In the genomic region with DNA sequence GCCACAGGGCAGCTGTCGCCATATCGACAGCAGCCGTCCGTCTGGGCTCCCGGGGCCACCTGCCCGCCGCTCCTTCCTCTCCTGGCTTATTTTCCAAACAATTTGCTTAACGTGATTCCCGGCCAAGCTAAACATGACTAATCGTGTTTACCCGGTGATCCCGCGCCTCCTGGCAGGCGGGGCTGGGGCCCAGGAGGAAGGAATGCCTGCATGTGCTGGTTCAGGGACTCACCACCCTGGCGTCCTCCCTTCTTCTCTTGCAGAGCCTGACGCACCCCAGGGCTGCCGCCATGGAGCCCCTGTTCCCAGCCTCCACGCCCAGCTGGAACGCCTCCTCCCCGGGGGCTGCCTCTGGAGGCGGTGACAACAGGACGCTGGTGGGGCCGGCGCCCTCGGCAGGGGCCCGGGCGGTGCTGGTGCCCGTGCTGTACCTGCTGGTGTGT, we compare ENCODE assay signal across 1 cellular context.
A peak's percentile ranks its signal among the peaks of the same experiment; 100 is the strongest.
TF ChIP-seq lines count a peak whose summit lies in the region.

No MANE protein-coding gene starts in this region.

TF ChIP-seq in HepG2, 621 proteins besides CTCF, POLR2A, EP300 and RAD21 (continued from another document and continues in another):
- TF ChIP-seq, protein P1, sequence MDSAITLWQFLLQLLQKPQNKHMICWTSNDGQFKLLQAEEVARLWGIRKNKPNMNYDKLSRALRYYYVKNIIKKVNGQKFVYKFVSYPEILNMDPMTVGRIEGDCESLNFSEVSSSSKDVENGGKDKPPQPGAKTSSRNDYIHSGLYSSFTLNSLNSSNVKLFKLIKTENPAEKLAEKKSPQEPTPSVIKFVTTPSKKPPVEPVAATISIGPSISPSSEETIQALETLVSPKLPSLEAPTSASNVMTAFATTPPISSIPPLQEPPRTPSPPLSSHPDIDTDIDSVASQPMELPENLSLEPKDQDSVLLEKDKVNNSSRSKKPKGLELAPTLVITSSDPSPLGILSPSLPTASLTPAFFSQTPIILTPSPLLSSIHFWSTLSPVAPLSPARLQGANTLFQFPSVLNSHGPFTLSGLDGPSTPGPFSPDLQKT (CRISPR knock-in tag; IDR thresholded peaks at IDR 0.05; ENCODE audit: borderline replicate concordance) = no peak
- TF ChIP-seq, protein P2, sequence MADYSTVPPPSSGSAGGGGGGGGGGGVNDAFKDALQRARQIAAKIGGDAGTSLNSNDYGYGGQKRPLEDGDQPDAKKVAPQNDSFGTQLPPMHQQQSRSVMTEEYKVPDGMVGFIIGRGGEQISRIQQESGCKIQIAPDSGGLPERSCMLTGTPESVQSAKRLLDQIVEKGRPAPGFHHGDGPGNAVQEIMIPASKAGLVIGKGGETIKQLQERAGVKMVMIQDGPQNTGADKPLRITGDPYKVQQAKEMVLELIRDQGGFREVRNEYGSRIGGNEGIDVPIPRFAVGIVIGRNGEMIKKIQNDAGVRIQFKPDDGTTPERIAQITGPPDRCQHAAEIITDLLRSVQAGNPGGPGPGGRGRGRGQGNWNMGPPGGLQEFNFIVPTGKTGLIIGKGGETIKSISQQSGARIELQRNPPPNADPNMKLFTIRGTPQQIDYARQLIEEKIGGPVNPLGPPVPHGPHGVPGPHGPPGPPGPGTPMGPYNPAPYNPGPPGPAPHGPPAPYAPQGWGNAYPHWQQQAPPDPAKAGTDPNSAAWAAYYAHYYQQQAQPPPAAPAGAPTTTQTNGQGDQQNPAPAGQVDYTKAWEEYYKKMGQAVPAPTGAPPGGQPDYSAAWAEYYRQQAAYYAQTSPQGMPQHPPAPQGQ (CRISPR knock-in tag; IDR thresholded peaks at IDR 0.05; ENCODE audit: borderline replicate concordance) = no peak
- no peak for TF ChIP-seq RELA (CRISPR knock-in tag; IDR thresholded peaks at IDR 0.05)
- TF ChIP-seq, protein P3, sequence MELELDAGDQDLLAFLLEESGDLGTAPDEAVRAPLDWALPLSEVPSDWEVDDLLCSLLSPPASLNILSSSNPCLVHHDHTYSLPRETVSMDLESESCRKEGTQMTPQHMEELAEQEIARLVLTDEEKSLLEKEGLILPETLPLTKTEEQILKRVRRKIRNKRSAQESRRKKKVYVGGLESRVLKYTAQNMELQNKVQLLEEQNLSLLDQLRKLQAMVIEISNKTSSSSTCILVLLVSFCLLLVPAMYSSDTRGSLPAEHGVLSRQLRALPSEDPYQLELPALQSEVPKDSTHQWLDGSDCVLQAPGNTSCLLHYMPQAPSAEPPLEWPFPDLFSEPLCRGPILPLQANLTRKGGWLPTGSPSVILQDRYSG (CRISPR knock-in tag; IDR thresholded peaks at IDR 0.05) = peak; percentile 60; the same call in 1 of the 2 replicates
- TF ChIP-seq ZNF552 (CRISPR knock-in tag; IDR thresholded peaks at IDR 0.05; ENCODE audit: borderline replicate concordance) = no peak
- no peak for TF ChIP-seq ZNF251 (CRISPR knock-in tag; IDR thresholded peaks at IDR 0.05)
- TF ChIP-seq SP4 (CRISPR knock-in tag; IDR thresholded peaks at IDR 0.05) = no peak; the same call in 1 of the 2 replicates
- TF ChIP-seq KLF13 (CRISPR knock-in tag; IDR thresholded peaks at IDR 0.05) = no peak
- TF ChIP-seq, protein P4, sequence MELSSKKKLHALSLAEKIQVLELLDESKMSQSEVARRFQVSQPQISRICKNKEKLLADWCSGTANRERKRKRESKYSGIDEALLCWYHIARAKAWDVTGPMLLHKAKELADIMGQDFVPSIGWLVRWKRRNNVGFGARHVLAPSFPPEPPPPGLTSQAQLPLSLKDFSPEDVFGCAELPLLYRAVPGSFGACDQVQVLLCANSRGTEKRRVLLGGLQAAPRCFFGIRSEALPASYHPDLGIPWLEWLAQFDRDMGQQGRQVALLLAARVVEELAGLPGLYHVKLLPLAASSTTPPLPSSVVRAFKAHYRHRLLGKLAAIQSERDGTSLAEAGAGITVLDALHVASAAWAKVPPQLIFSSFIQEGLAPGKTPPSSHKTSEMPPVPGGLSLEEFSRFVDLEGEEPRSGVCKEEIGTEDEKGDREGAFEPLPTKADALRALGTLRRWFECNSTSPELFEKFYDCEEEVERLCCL (CRISPR knock-in tag; IDR thresholded peaks at IDR 0.05; ENCODE audit: borderline replicate concordance) = 0 out of 2 replicates have a peak, but pooled peaks have one; percentile 75
- TF ChIP-seq KDM6A (CRISPR knock-in tag; IDR thresholded peaks at IDR 0.05; ENCODE audit: low read depth) = peak; percentile 63; the same call in 1 of the 2 replicates
- TF ChIP-seq ZNF543 (CRISPR knock-in tag; IDR thresholded peaks at IDR 0.05) = no peak
- TF ChIP-seq NR2F2 (IDR thresholded peaks at IDR 0.05; ENCODE audit: borderline replicate concordance, low read depth) = peak; percentile 57; the same call in 1 of the 2 replicates
- peak; percentile 56; the same call in 1 of the 2 replicates for TF ChIP-seq NRL (CRISPR knock-in tag; IDR thresholded peaks at IDR 0.05; ENCODE audit: borderline replicate concordance)
- TF ChIP-seq, protein P5, sequence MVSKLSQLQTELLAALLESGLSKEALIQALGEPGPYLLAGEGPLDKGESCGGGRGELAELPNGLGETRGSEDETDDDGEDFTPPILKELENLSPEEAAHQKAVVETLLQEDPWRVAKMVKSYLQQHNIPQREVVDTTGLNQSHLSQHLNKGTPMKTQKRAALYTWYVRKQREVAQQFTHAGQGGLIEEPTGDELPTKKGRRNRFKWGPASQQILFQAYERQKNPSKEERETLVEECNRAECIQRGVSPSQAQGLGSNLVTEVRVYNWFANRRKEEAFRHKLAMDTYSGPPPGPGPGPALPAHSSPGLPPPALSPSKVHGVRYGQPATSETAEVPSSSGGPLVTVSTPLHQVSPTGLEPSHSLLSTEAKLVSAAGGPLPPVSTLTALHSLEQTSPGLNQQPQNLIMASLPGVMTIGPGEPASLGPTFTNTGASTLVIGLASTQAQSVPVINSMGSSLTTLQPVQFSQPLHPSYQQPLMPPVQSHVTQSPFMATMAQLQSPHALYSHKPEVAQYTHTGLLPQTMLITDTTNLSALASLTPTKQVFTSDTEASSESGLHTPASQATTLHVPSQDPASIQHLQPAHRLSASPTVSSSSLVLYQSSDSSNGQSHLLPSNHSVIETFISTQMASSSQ (IDR thresholded peaks at IDR 0.05; ENCODE audit: low read depth) = peak; percentile 13; the same call in 1 of the 2 replicates
- TF ChIP-seq, protein P5 (CRISPR knock-in tag; IDR thresholded peaks at IDR 0.05; ENCODE audit: borderline replicate concordance) = peak; percentile 54; the same call in 1 of the 2 replicates
- TF ChIP-seq, protein P6, sequence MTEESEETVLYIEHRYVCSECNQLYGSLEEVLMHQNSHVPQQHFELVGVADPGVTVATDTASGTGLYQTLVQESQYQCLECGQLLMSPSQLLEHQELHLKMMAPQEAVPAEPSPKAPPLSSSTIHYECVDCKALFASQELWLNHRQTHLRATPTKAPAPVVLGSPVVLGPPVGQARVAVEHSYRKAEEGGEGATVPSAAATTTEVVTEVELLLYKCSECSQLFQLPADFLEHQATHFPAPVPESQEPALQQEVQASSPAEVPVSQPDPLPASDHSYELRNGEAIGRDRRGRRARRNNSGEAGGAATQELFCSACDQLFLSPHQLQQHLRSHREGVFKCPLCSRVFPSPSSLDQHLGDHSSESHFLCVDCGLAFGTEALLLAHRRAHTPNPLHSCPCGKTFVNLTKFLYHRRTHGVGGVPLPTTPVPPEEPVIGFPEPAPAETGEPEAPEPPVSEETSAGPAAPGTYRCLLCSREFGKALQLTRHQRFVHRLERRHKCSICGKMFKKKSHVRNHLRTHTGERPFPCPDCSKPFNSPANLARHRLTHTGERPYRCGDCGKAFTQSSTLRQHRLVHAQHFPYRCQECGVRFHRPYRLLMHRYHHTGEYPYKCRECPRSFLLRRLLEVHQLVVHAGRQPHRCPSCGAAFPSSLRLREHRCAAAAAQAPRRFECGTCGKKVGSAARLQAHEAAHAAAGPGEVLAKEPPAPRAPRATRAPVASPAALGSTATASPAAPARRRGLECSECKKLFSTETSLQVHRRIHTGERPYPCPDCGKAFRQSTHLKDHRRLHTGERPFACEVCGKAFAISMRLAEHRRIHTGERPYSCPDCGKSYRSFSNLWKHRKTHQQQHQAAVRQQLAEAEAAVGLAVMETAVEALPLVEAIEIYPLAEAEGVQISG (CRISPR knock-in tag; IDR thresholded peaks at IDR 0.05) = peak; percentile 81
- TF ChIP-seq ZNF761 (CRISPR knock-in tag; conservative IDR thresholded peaks at IDR 0.05) = no peak
- TF ChIP-seq ZC3H13 (CRISPR knock-in tag; IDR thresholded peaks at IDR 0.05) = peak; percentile 73
- TF ChIP-seq ZBTB3 (CRISPR knock-in tag; IDR thresholded peaks at IDR 0.05; ENCODE audit: borderline replicate concordance, low read depth) = no peak; the same call in 1 of the 2 replicates
- TF ChIP-seq PPARG (CRISPR knock-in tag; conservative IDR thresholded peaks at IDR 0.05) = peak; percentile 78
- no peak for TF ChIP-seq PAX8 (CRISPR knock-in tag; IDR thresholded peaks at IDR 0.05; ENCODE audit: borderline replicate concordance)
- TF ChIP-seq, protein P7, sequence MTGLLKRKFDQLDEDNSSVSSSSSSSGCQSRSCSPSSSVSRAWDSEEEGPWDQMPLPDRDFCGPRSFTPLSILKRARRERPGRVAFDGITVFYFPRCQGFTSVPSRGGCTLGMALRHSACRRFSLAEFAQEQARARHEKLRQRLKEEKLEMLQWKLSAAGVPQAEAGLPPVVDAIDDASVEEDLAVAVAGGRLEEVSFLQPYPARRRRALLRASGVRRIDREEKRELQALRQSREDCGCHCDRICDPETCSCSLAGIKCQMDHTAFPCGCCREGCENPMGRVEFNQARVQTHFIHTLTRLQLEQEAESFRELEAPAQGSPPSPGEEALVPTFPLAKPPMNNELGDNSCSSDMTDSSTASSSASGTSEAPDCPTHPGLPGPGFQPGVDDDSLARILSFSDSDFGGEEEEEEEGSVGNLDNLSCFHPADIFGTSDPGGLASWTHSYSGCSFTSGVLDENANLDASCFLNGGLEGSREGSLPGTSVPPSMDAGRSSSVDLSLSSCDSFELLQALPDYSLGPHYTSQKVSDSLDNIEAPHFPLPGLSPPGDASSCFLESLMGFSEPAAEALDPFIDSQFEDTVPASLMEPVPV (CRISPR knock-in tag; IDR thresholded peaks at IDR 0.05) = peak; percentile 88
- TF ChIP-seq ZEB1 (IDR thresholded peaks at IDR 0.05; ENCODE audit: insufficient replicate concordance, low read depth) = no peak
- no peak for TF ChIP-seq GTF2F1 (IDR thresholded peaks at IDR 0.05; ENCODE audit: low read length)
- no peak for TF ChIP-seq MATR3 (CRISPR knock-in tag; IDR thresholded peaks at IDR 0.05)
- TF ChIP-seq EEA1 (CRISPR knock-in tag; IDR thresholded peaks at IDR 0.05; ENCODE audit: borderline replicate concordance) = no peak
- TF ChIP-seq, protein P8, sequence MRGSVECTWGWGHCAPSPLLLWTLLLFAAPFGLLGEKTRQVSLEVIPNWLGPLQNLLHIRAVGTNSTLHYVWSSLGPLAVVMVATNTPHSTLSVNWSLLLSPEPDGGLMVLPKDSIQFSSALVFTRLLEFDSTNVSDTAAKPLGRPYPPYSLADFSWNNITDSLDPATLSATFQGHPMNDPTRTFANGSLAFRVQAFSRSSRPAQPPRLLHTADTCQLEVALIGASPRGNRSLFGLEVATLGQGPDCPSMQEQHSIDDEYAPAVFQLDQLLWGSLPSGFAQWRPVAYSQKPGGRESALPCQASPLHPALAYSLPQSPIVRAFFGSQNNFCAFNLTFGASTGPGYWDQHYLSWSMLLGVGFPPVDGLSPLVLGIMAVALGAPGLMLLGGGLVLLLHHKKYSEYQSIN (CRISPR knock-in tag; IDR thresholded peaks at IDR 0.05; ENCODE audit: borderline replicate concordance) = no peak
- TF ChIP-seq, protein P9, sequence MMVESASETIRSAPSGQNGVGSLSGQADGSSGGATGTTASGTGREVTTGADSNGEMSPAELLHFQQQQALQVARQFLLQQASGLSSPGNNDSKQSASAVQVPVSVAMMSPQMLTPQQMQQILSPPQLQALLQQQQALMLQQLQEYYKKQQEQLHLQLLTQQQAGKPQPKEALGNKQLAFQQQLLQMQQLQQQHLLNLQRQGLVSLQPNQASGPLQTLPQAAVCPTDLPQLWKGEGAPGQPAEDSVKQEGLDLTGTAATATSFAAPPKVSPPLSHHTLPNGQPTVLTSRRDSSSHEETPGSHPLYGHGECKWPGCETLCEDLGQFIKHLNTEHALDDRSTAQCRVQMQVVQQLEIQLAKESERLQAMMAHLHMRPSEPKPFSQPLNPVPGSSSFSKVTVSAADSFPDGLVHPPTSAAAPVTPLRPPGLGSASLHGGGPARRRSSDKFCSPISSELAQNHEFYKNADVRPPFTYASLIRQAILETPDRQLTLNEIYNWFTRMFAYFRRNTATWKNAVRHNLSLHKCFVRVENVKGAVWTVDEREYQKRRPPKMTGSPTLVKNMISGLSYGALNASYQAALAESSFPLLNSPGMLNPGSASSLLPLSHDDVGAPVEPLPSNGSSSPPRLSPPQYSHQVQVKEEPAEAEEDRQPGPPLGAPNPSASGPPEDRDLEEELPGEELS (CRISPR knock-in tag; IDR thresholded peaks at IDR 0.05) = peak; percentile 98
- no peak for TF ChIP-seq SRF (IDR thresholded peaks at IDR 0.05; ENCODE audit: low read depth, low read length)
- TF ChIP-seq, protein P10, sequence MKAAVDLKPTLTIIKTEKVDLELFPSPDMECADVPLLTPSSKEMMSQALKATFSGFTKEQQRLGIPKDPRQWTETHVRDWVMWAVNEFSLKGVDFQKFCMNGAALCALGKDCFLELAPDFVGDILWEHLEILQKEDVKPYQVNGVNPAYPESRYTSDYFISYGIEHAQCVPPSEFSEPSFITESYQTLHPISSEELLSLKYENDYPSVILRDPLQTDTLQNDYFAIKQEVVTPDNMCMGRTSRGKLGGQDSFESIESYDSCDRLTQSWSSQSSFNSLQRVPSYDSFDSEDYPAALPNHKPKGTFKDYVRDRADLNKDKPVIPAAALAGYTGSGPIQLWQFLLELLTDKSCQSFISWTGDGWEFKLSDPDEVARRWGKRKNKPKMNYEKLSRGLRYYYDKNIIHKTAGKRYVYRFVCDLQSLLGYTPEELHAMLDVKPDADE (CRISPR knock-in tag; IDR thresholded peaks at IDR 0.05) = no peak
- no peak for TF ChIP-seq CCAR2 (optimal IDR thresholded peaks at IDR 0.05; ENCODE audit: low read depth, low read length)
- peak; percentile 77; the same call in 1 of the 2 replicates for TF ChIP-seq ZFAT (CRISPR knock-in tag; conservative IDR thresholded peaks at IDR 0.05)
- 0 out of 2 replicates have a peak, but pooled peaks have one; percentile 36 for TF ChIP-seq NAIF1 (CRISPR knock-in tag; IDR thresholded peaks at IDR 0.05; ENCODE audit: borderline replicate concordance)
- TF ChIP-seq AGO2 (optimal IDR thresholded peaks at IDR 0.05; ENCODE audit: low read depth, low read length) = no peak
- TF ChIP-seq CBX1 (IDR thresholded peaks at IDR 0.05; ENCODE audit: low read depth) = no peak
